In the genomic region with DNA sequence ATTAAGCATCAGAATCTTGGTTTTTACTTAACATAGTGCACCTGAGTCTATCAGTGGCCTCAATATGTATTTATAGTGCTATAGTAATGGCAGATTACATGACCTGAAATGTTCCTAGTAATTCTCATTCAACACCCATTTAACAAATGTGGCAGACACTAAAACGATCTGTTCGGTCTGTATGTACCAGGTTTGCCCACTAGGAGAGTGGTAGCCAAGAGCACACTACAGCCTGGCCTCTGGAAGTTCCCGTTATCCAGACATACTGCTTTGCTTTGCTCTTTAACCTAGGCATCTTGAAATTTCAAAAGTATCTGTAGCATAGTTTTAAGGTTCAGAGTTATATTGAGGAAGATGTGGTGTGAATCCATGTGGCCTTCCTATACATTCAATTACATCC, we compare ENCODE assay signal across 17 cellular contexts.
DNase-seq lines count a peak whose midpoint lies in the region; ATAC-seq and TF ChIP-seq lines count a peak whose summit lies in the region.
"Had no signal": no experiment of that assay in that cellular context is flagged by ENCODE, and none has a peak within 500 bp of the region (broad histone marks: within the 10 kb centered on the region; RNA-seq: fewer than 3 reads in every experiment).

No MANE protein-coding gene starts in this region.

- no peak for DNase-seq in BE2C
- DNase-seq in WTC11 (ENCODE audit: low spot score): no peak
- DNase-seq in iPS-NIHi11 (ENCODE audit: low spot score): peak; percentile 9
- no peak for DNase-seq in hippocampal formation (lab: John Stamatoyannopoulos, UW)
- DNase-seq in NCI-H446 (lab: John Stamatoyannopoulos, UW): no peak
- DNase-seq in SK-N-DZ (ENCODE audit: low spot score): no peak
- DNase-seq: C1 segment of cervical spinal cord, COR-L47, DMS153, MV-4-11, NCI-H1417, NCI-H187 treated with DMSO at 0.1 percent for 48 hours, NCI-H2171 treated with DMSO at 0.1 percent for 48 hours, NCI-H510A had no signal

- no peaks in the 10 kb centered on the region for H4K20me1 ChIP-seq in Loucy (ENCODE audit: insufficient read depth, low read length, poor library complexity, severe bottlenecking)

- no peaks in the 10 kb centered on the region for H3K4me1 ChIP-seq in BE2C
- no peaks in the 10 kb centered on the region for H3K4me1 ChIP-seq in Loucy (ENCODE audit: insufficient read depth, low read length, poor library complexity, severe bottlenecking)
- H3K4me1 ChIP-seq: SJSA1 had no signal

- H3K27me3 Mint-ChIP-seq in WTC11 (ENCODE audit: low read depth): no peaks in the 10 kb centered on the region

- H3K27me3 ChIP-seq in BE2C: no peaks in the 10 kb centered on the region
- no peaks in the 10 kb centered on the region for H3K27me3 ChIP-seq in Loucy (ENCODE audit: insufficient read depth, low read length, poor library complexity, severe bottlenecking)
- H3K27me3 ChIP-seq: SJSA1 had no signal

- no peaks in the 10 kb centered on the region for H3K9me2 ChIP-seq in Loucy (replicated peaks; ENCODE audit: low read depth, low read length)

- H3K9me3 ChIP-seq in BE2C (no peaks in the 10 kb centered on the region), Loucy (ENCODE audit: insufficient read depth, low read depth, low read length) (no peaks in the 10 kb centered on the region)
- H3K9me3 ChIP-seq: SJSA1 had no signal

- H3K4me1 Mint-ChIP-seq in WTC11: peaks cover 7% of the 10 kb centered on the region; the same call in 1 of the 2 replicates

- H3K27ac Mint-ChIP-seq in WTC11: no peak overlapping the region

- no peaks in the 10 kb centered on the region for H3K36me3 ChIP-seq in BE2C
- no peaks in the 10 kb centered on the region for H3K36me3 ChIP-seq in Loucy (ENCODE audit: insufficient read depth, low read length)
- H3K36me3 ChIP-seq: SJSA1 had no signal

- peak; percentile 97 for ATAC-seq in WTC11
- ATAC-seq in GM21619 (IDR thresholded peaks at IDR 0.05; ENCODE audit: unreplicated experiment): no peak

- H3K4me3 ChIP-seq in BE2C (ENCODE audit: low read depth, low read length): no peak overlapping the region
- no peak overlapping the region for H3K4me3 ChIP-seq in Loucy (ENCODE audit: low read length, poor library complexity, severe bottlenecking)
- H3K4me3 ChIP-seq: SJSA1 had no signal

- no peaks in the 10 kb centered on the region for H3K79me2 ChIP-seq in Loucy (ENCODE audit: insufficient read depth, low read length)

- no peak overlapping the region for H3K4me2 ChIP-seq in Loucy (ENCODE audit: low read depth, low read length, poor library complexity, severe bottlenecking)

- no peaks in the 10 kb centered on the region for H3K36me3 Mint-ChIP-seq in WTC11

- no peak overlapping the region for H2AFZ ChIP-seq in Loucy (ENCODE audit: low read length)

- CTCF ChIA-PET in WTC11 (lab: Charles Lee): no interaction called here

- no peaks in the 10 kb centered on the region for H3K9me3 Mint-ChIP-seq in WTC11

- H3K9ac ChIP-seq in Loucy (ENCODE audit: low read depth, low read length, poor library complexity, severe bottlenecking): no peak overlapping the region

- no peaks in the 10 kb centered on the region for H3F3A ChIP-seq in Loucy (ENCODE audit: low read depth)

- H3K4me3 Mint-ChIP-seq in WTC11: no peak overlapping the region

- POLR2A ChIA-PET in WTC11 (lab: Charles Lee): no interaction called here

- peak; percentile 12; the same call in 1 of the 2 replicates for TF ChIP-seq CTCF in BE2C (IDR thresholded peaks at IDR 0.05; ENCODE audit: low read depth, low read length)
- 0 out of 2 replicates have a peak, but pooled peaks have one; percentile 12 for TF ChIP-seq CTCF in Loucy (conservative IDR thresholded peaks at IDR 0.05; ENCODE audit: low read length)
- peak; percentile 30; the same call in 1 of the 2 replicates for TF ChIP-seq CTCF in WTC11 (IDR thresholded peaks at IDR 0.05)

TF ChIP-seq in WTC11, 78 proteins besides CTCF, POLR2A, EP300 and RAD21:
- TF ChIP-seq TEAD1 (CRISPR knock-in tag; IDR thresholded peaks at IDR 0.05): no peak
- TF ChIP-seq, protein P1, sequence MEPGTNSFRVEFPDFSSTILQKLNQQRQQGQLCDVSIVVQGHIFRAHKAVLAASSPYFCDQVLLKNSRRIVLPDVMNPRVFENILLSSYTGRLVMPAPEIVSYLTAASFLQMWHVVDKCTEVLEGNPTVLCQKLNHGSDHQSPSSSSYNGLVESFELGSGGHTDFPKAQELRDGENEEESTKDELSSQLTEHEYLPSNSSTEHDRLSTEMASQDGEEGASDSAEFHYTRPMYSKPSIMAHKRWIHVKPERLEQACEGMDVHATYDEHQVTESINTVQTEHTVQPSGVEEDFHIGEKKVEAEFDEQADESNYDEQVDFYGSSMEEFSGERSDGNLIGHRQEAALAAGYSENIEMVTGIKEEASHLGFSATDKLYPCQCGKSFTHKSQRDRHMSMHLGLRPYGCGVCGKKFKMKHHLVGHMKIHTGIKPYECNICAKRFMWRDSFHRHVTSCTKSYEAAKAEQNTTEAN (CRISPR knock-in tag; IDR thresholded peaks at IDR 0.05): no peak
- TF ChIP-seq, protein P2, sequence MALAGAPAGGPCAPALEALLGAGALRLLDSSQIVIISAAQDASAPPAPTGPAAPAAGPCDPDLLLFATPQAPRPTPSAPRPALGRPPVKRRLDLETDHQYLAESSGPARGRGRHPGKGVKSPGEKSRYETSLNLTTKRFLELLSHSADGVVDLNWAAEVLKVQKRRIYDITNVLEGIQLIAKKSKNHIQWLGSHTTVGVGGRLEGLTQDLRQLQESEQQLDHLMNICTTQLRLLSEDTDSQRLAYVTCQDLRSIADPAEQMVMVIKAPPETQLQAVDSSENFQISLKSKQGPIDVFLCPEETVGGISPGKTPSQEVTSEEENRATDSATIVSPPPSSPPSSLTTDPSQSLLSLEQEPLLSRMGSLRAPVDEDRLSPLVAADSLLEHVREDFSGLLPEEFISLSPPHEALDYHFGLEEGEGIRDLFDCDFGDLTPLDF (CRISPR knock-in tag; IDR thresholded peaks at IDR 0.05): no peak
- no peak for TF ChIP-seq NFE2L1 (CRISPR knock-in tag; IDR thresholded peaks at IDR 0.05)
- no peak for TF ChIP-seq RORB (CRISPR knock-in tag; IDR thresholded peaks at IDR 0.05)
- TF ChIP-seq NFATC4 (CRISPR knock-in tag; IDR thresholded peaks at IDR 0.05): no peak
- TF ChIP-seq, protein P3, sequence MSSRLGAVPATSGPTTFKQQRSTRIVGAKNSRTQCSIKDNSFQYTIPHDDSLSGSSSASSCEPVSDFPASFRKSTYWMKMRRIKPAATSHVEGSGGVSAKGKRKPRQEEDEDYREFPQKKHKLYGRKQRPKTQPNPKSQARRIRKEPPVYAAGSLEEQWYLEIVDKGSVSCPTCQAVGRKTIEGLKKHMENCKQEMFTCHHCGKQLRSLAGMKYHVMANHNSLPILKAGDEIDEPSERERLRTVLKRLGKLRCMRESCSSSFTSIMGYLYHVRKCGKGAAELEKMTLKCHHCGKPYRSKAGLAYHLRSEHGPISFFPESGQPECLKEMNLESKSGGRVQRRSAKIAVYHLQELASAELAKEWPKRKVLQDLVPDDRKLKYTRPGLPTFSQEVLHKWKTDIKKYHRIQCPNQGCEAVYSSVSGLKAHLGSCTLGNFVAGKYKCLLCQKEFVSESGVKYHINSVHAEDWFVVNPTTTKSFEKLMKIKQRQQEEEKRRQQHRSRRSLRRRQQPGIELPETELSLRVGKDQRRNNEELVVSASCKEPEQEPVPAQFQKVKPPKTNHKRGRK (CRISPR knock-in tag; IDR thresholded peaks at IDR 0.05; ENCODE audit: borderline replicate concordance): no peak
- TF ChIP-seq, protein P4, sequence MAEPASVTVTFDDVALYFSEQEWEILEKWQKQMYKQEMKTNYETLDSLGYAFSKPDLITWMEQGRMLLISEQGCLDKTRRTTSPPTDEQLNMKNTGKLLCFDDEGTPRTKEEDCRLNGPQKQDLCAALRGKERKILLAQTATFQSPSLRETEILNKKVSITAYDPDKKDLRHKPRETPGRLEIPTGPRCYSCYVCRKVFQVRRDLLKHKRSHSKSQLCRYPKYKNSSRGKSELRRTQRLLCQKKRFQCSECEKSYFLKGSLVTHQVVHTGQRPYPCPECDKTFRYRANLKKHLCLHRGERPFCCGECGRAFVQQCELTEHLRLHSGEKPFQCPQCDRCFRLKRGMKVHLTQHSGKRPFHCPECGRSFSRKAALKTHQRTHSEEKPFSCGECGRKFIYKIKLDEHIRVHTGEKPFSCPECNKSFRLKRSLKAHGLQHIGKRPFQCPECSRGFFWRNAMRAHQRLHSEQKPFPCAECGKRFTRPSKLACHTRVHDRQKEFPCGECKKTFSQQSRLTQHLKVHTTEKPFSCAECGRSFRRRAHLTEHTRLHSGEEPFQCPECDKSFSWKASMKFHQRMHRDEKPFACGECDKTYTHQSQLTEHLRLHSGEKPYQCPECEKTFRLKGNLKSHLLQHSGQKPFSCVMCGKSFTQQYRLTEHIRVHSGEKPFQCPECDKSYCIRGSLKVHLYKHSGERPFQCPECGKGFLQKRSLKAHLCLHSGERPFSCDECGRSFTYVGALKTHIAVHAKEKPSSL (CRISPR knock-in tag; conservative IDR thresholded peaks at IDR 0.05): no peak
- TF ChIP-seq, protein P5, sequence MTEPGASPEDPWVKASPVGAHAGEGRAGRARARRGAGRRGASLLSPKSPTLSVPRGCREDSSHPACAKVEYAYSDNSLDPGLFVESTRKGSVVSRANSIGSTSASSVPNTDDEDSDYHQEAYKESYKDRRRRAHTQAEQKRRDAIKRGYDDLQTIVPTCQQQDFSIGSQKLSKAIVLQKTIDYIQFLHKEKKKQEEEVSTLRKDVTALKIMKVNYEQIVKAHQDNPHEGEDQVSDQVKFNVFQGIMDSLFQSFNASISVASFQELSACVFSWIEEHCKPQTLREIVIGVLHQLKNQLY (CRISPR knock-in tag; IDR thresholded peaks at IDR 0.05): no peak
- TF ChIP-seq ZNF232 (CRISPR knock-in tag; IDR thresholded peaks at IDR 0.05): no peak
- TF ChIP-seq, protein P6, sequence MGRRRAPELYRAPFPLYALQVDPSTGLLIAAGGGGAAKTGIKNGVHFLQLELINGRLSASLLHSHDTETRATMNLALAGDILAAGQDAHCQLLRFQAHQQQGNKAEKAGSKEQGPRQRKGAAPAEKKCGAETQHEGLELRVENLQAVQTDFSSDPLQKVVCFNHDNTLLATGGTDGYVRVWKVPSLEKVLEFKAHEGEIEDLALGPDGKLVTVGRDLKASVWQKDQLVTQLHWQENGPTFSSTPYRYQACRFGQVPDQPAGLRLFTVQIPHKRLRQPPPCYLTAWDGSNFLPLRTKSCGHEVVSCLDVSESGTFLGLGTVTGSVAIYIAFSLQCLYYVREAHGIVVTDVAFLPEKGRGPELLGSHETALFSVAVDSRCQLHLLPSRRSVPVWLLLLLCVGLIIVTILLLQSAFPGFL (CRISPR knock-in tag; IDR thresholded peaks at IDR 0.05; ENCODE audit: borderline replicate concordance): no peak
